Comparison of ENCODE assay signal across 12 cellular contexts in the genomic region with DNA sequence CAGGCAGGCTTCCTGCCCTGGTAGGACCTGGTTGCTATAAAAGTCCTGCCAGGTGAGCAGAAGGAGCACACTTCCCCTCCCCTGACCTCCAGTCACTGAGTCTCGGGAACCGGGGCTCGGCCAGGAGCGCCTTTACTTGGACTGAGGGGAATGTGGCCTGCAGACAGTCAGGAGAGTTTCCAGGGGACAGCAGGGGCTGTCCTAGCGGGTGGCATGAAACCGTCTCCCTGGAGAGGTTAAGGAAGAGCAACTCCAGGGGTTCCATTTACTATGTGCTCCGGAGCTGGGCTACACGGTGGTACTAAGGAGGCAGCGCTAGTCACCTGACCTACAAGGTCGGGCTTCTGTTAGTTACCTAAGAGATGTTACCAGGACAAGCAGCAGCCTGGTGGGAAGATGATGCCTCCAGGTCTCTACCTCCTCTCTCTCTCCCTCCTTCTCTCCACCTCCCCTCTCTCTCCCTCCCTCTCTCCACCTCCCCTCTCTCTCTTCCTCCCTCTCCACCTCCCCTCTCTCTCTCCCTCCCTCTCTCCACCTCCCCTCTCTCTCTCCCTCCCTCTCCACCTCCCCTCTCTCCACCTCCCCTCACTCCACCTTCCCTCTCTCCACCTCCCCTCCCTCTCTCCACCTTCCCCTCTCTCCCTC. TPM values are rescaled to one million over a fixed set of nuclear protein-coding genes. Genes with fewer than 3 reads are reported as not detected.
DNase-seq lines count a peak whose midpoint lies in the region; ATAC-seq, FAIRE-seq and TF ChIP-seq lines count a peak whose summit lies in the region.
"Had no signal": no experiment of that assay in that cellular context is flagged by ENCODE, and none has a peak within 500 bp of the region (broad histone marks: within the 10 kb centered on the region; RNA-seq: fewer than 3 reads in every experiment).

No MANE protein-coding gene starts in this region.

- H3K4me3 Mint-ChIP-seq in T-helper 2 cell treated with Interferon-gamma antibody and Interleukin-4, amounts not matched to agents 5 μg/mL and 100 μg/mL, for 36 hours: no peak overlapping the region

- CTCF ChIA-PET in K562 (lab: Yijun Ruan, JAX; ENCODE audit: low intra/inter-chr PET ratio): no interaction called here

- H3K18ac ChIP-seq in trophoblast cell (ENCODE audit: low read length): no peak overlapping the region

- no peaks in the 10 kb centered on the region for H3K9me1 ChIP-seq in K562 (ENCODE audit: control insufficient read depth, insufficient read depth, low read length)

- no peak overlapping the region for H3K14ac ChIP-seq in trophoblast cell (ENCODE audit: low read length)

- peaks cover 28% of the 10 kb centered on the region; the same call in 1 of the 3 replicates for H3K36me3 ChIP-seq in K562 (ENCODE audit: control insufficient read depth, insufficient read depth, low read length)
- peaks cover 31 to 36% of the 10 kb centered on the region in 2 experiments for H3K36me3 ChIP-seq in trophoblast cell (ENCODE audit: control insufficient read depth in 1 of 2, insufficient read depth in 2 of 2, low read length in 2 of 2)

- no peak overlapping the region for H3K23ac ChIP-seq in trophoblast cell (ENCODE audit: low read length)

- peaks cover 8% of the 10 kb centered on the region for H3K79me1 ChIP-seq in trophoblast cell (ENCODE audit: low read length)

- peaks cover 4% of the 10 kb centered on the region for H3K36me3 Mint-ChIP-seq in T-helper 2 cell treated with Interferon-gamma antibody and Interleukin-4, amounts not matched to agents 5 μg/mL and 100 μg/mL, for 36 hours (ENCODE audit: low read depth)

- in situ Hi-C loops in K562 (cut with MboI): no loop called here

- WGBS in K562 (ENCODE audit: insufficient coverage, low coverage, missing lambda C conversion rate): 57% methylated on average over 8 of the region's 10 CpGs
- WGBS in trophoblast cell (ENCODE audit: extremely low coverage, insufficient coverage, insufficient read length): no CpG with 5 or more reads among the region's 10 CpGs

- no peak overlapping the region for H2BK120ac ChIP-seq in trophoblast cell (ENCODE audit: insufficient read depth, low read length, poor library complexity)

- H2BK5ac ChIP-seq in trophoblast cell (ENCODE audit: low read depth, low read length, poor library complexity): no peak overlapping the region

- TF ChIP-seq RAD21 in K562 (CRISPR knock-in tag; conservative IDR thresholded peaks at IDR 0.05 in 1 of 2, IDR thresholded peaks at IDR 0.05 in 1 of 2): no peak

- BruUV-seq in K562 (replicated peaks; lab: Mats Ljungman, UMichigan): no TSS peak

- H3K4me1 ChIP-seq in K562 (replicated peaks in 1 of 2; ENCODE audit: control insufficient read depth in 2 of 2, insufficient read depth in 2 of 2, low read length in 2 of 2): peaks cover 4 to 12% of the 10 kb centered on the region in 2 experiments; a peak in 3 of 5 replicates
- H3K4me1 ChIP-seq in trophoblast cell (ENCODE audit: control insufficient read depth in 1 of 2, insufficient read depth in 2 of 2, low read length in 2 of 2): peaks cover 4 to 6% of the 10 kb centered on the region in 2 experiments

- no peaks in the 10 kb centered on the region for H3K9me3 Mint-ChIP-seq in T-helper 2 cell treated with Interferon-gamma antibody and Interleukin-4, amounts not matched to agents 5 μg/mL and 100 μg/mL, for 36 hours

- DNase-seq in NCI-H1092 treated with DMSO at 0.1 percent for 48 hours (lab: John Stamatoyannopoulos, UW) (peak; percentile 3), NCI-H1092 (lab: John Stamatoyannopoulos, UW) (no peak), NCI-H2227 (lab: John Stamatoyannopoulos, UW; ENCODE audit: unreplicated experiment) (peak; percentile 86), K562 (ENCODE audit: extremely low read depth in 1 of 4, low spot score in 3 of 4) (peak in 1 of 4 experiments; percentile 48), trophoblast cell (no peak)
- no peak for DNase-seq in activated CD8-positive, alpha-beta memory T cell treated with anti-CD3 and anti-CD28 coated beads, Interleukin-2, amount 50 U/mL, for 48 hours
- DNase-seq in T-helper 2 cell treated with Interferon-gamma antibody and Interleukin-4, amounts not matched to agents 5 μg/mL and 100 μg/mL, for 36 hours (ENCODE audit: low spot score): no peak
- DNase-seq: activated CD4-positive, alpha-beta T cell treated with anti-CD3 and anti-CD28 coated beads, Interleukin-2, amount 50 U/mL, for 1 hour; H7; stimulated activated CD4-positive, alpha-beta T cell treated with anti-CD3 and anti-CD28 coated beads, Interleukin-4, amount 100 ng/mL, for 24 hours; upper lobe of right lung had no signal

- no peak overlapping the region for H3K4me2 ChIP-seq in K562 (ENCODE audit: insufficient read depth, low read length)
- no peak overlapping the region for H3K4me2 ChIP-seq in trophoblast cell (ENCODE audit: low read length)

- peaks cover 13% of the 10 kb centered on the region for H3K4me1 Mint-ChIP-seq in T-helper 2 cell treated with Interferon-gamma antibody and Interleukin-4, amounts not matched to agents 5 μg/mL and 100 μg/mL, for 36 hours (ENCODE audit: low read depth)

- H3K4me3 ChIP-seq in K562 (no peak overlapping the region), trophoblast cell (ENCODE audit: low read depth, low read length) (peak overlapping the region; percentile 0)
- H3K4me3 ChIP-seq: upper lobe of right lung had no signal

- peaks cover 9% of the 10 kb centered on the region for H3K79me2 ChIP-seq in K562 (ENCODE audit: control insufficient read depth, insufficient read depth, low read length)
- peaks cover 8% of the 10 kb centered on the region for H3K79me2 ChIP-seq in trophoblast cell (ENCODE audit: control insufficient read depth, insufficient read depth, low read length, poor library complexity)

- H3K9me3 ChIP-seq in K562 (replicated peaks; ENCODE audit: control insufficient read depth, insufficient read depth, low read depth, low read length): no peaks in the 10 kb centered on the region
- peaks cover 3% of the 10 kb centered on the region for H3K9me3 ChIP-seq in trophoblast cell (ENCODE audit: insufficient read depth, low read depth, low read length)
- H3K9me3 ChIP-seq: upper lobe of right lung had no signal

- POLR2A ChIA-PET in K562 (lab: Yijun Ruan, JAX): interaction anchor here (1.5 kb wide), 1 partner anchor 18 kb away, joined by 5 read pairs; the partner anchor contains the start of genes PRPF31 and TFPT

- no peaks in the 10 kb centered on the region for H3K27me3 ChIP-seq in K562 (ENCODE audit: control insufficient read depth in 2 of 2, insufficient read depth in 2 of 2, low read length in 2 of 2)
- H3K27me3 ChIP-seq in trophoblast cell (ENCODE audit: insufficient read depth, low read length): no peaks in the 10 kb centered on the region
- H3K27me3 ChIP-seq: upper lobe of right lung had no signal

- TF ChIP-seq POLR2A in K562 (conservative IDR thresholded peaks at IDR 0.05): no peak

- H3K27ac Mint-ChIP-seq in T-helper 2 cell treated with Interferon-gamma antibody and Interleukin-4, amounts not matched to agents 5 μg/mL and 100 μg/mL, for 36 hours: no peak overlapping the region

- no peak for FAIRE-seq in K562 (lab: Jason Lieb, UNC)

- ATAC-seq in K562: no peak
- ATAC-seq in GM21717 (IDR thresholded peaks at IDR 0.05; ENCODE audit: unreplicated experiment): no peak
- ATAC-seq: upper lobe of right lung had no signal

- no peak overlapping the region for H4K8ac ChIP-seq in trophoblast cell (ENCODE audit: low read depth, low read length)

- no peak overlapping the region for H4K12ac ChIP-seq in trophoblast cell (ENCODE audit: low read depth, low read length)

- intact Hi-C loops in K562 (cut with micrococcal nuclease): no loop called here

- H4K20me1 ChIP-seq in K562 (replicated peaks; ENCODE audit: control insufficient read depth, insufficient read depth, low read length): no peaks in the 10 kb centered on the region

- H3K4ac ChIP-seq in trophoblast cell (ENCODE audit: low read depth, low read length): no peak overlapping the region

- H3K9ac ChIP-seq in K562 (ENCODE audit: insufficient read depth in 1 of 2, low read depth in 2 of 2, low read length in 2 of 2): no peak overlapping the region; a peak in 1 of 4 replicates
- no peak overlapping the region for H3K9ac ChIP-seq in trophoblast cell (ENCODE audit: low read length)

- no peaks in the 10 kb centered on the region for H3K27me3 Mint-ChIP-seq in T-helper 2 cell treated with Interferon-gamma antibody and Interleukin-4, amounts not matched to agents 5 μg/mL and 100 μg/mL, for 36 hours (ENCODE audit: low read depth)

- H3K27ac ChIP-seq in K562 (ENCODE audit: extremely low read depth, low read depth, low read length) (no peak overlapping the region), trophoblast cell (ENCODE audit: low read depth, low read length) (no peak overlapping the region)
- H3K27ac ChIP-seq: upper lobe of right lung had no signal

- H2AFZ ChIP-seq in K562 (ENCODE audit: low read depth, low read length) (no peak overlapping the region), trophoblast cell (ENCODE audit: insufficient read depth, low read length, poor library complexity) (no peak overlapping the region)

- no peak for TF ChIP-seq CTCF in K562 (IDR thresholded peaks at IDR 0.05 in 2 of 3, conservative IDR thresholded peaks at IDR 0.05 in 1 of 3; ENCODE audit: insufficient read depth in 2 of 3, low read depth in 1 of 3, low read length in 3 of 3)

- H2AK5ac ChIP-seq in trophoblast cell (ENCODE audit: low read length): no peak overlapping the region

- TF ChIP-seq EP300 in K562 (IDR thresholded peaks at IDR 0.05; ENCODE audit: low read length): no peak

- H4K91ac ChIP-seq in trophoblast cell (ENCODE audit: low read depth, low read length): no peak overlapping the region

- no peak overlapping the region for H2BK12ac ChIP-seq in trophoblast cell (ENCODE audit: low read length)

RNA-seq across cellular contexts. Expression of gene CNOT3, which starts 4.1 kb away (rescaled TPM):
- 79.4 and 81.7 TPM in 2 replicates for total RNA-seq in K562 (2011; cell fraction: chromatin; rRNA removed; ENCODE audit: low replicate concordance)
- total RNA-seq in K562 (2011; cell fraction: nucleolus; rRNA removed): 23.0 and 23.3 TPM in 2 replicates
- 36.7 and 42.3 TPM in 2 replicates for total RNA-seq in K562 (2011; cell fraction: nucleoplasm; rRNA removed)
- total RNA-seq in K562 (2014; rRNA removed) (16.3 and 17.5 TPM in 2 replicates), K562 (2014; rRNA removed; fragmentation: Illumina TruSeq; extraction: Trizol) (9.9 and 10.7 TPM in 2 replicates), K562 (2015; rRNA removed; fragmentation: Illumina TruSeq; extraction: Trizol) (9.4 and 10.7 TPM in 2 replicates), K562 (2021) (51.4 and 60.4 TPM in 2 replicates)
- polyA plus RNA-seq in K562 (2011; rRNA removed) (5.6 and 8.7 TPM in 2 replicates), K562 (2014; fragmentation: Illumina TruSeq; extraction: Trizol) (56.5 and 63.4 TPM in 2 replicates), K562 (2014; fragmentation: Nextera tagmentation; extraction: Ambion mirVana) (under 1 TPM; 0.27 to 0.46 TPM), K562 (2014; rRNA removed) (17.3 and 21.3 TPM in 2 replicates)
- 7.9 and 9.0 TPM in 2 replicates for polyA plus RNA-seq in K562 (2011; cell fraction: cytosol; rRNA removed)
- 18.6 and 27.5 TPM in 2 replicates for polyA plus RNA-seq in K562 (2011; cell fraction: nucleus; rRNA removed)
- 39.2 and 52.8 TPM in 2 replicates for polyA plus RNA-seq in K562 (2012)
- polyA minus RNA-seq in K562 (2011; rRNA and poly(A)+ RNA removed): 25.4 and 28.9 TPM in 2 replicates
- 33.3 and 34.9 TPM in 2 replicates for polyA minus RNA-seq in K562 (2011; cell fraction: cytosol; rRNA and poly(A)+ RNA removed)
- 6.5 and 9.7 TPM in 2 replicates for polyA minus RNA-seq in K562 (2011; cell fraction: nucleus; rRNA and poly(A)+ RNA removed)
- 86.9 and 87.2 TPM in 2 replicates for polyA plus RNA-seq in trophoblast cell (2013)

RNA-seq across cellular contexts. Expression of gene PRPF31, which starts 17.9 kb away (rescaled TPM):
- 64.2 and 115 TPM in 2 replicates for total RNA-seq in K562 (2011; cell fraction: chromatin; rRNA removed; ENCODE audit: low replicate concordance)
- total RNA-seq in K562 (2011; cell fraction: nucleolus; rRNA removed): 58.5 and 59.2 TPM in 2 replicates
- total RNA-seq in K562 (2011; cell fraction: nucleoplasm; rRNA removed): 49.8 and 52.4 TPM in 2 replicates
- total RNA-seq in K562 (2014; rRNA removed) (75.1 and 81.4 TPM in 2 replicates), K562 (2014; rRNA removed; fragmentation: Illumina TruSeq; extraction: Trizol) (46.8 and 52.5 TPM in 2 replicates), K562 (2015; rRNA removed; fragmentation: Illumina TruSeq; extraction: Trizol) (70.3 and 71.9 TPM in 2 replicates), K562 (2021) (90.3 and 92.2 TPM in 2 replicates)
- polyA plus RNA-seq in K562 (2011; rRNA removed) (43.4 and 50.4 TPM in 2 replicates), K562 (2014; fragmentation: Illumina TruSeq; extraction: Trizol) (84.5 and 109 TPM in 2 replicates), K562 (2014; fragmentation: Nextera tagmentation; extraction: Ambion mirVana) (10 to 100 TPM in 1 of 2 experiments, 1 to 10 TPM in 1; 5.8 to 12.9 TPM), K562 (2014; rRNA removed) (69.2 and 79.0 TPM in 2 replicates)
- 54.4 and 82.1 TPM in 2 replicates for polyA plus RNA-seq in K562 (2011; cell fraction: cytosol; rRNA removed)
- 129 and 159 TPM in 2 replicates for polyA plus RNA-seq in K562 (2011; cell fraction: nucleus; rRNA removed)
- 65.4 and 110 TPM in 2 replicates for polyA plus RNA-seq in K562 (2012)
- polyA minus RNA-seq in K562 (2011; rRNA and poly(A)+ RNA removed): 30.9 and 37.8 TPM in 2 replicates
- 21.2 and 29.2 TPM in 2 replicates for polyA minus RNA-seq in K562 (2011; cell fraction: cytosol; rRNA and poly(A)+ RNA removed)
- 24.5 and 24.8 TPM in 2 replicates for polyA minus RNA-seq in K562 (2011; cell fraction: nucleus; rRNA and poly(A)+ RNA removed)
- 62.2 and 62.3 TPM in 2 replicates for polyA plus RNA-seq in trophoblast cell (2013)

RNA-seq across cellular contexts. Expression of gene TFPT, which starts 18.0 kb away (rescaled TPM):
- 4.7 and 8.1 TPM in 2 replicates for total RNA-seq in K562 (2011; cell fraction: chromatin; rRNA removed; ENCODE audit: low replicate concordance)
- 3.7 and 4.8 TPM in 2 replicates for total RNA-seq in K562 (2011; cell fraction: nucleolus; rRNA removed)
- total RNA-seq in K562 (2011; cell fraction: nucleoplasm; rRNA removed): 5.4 and 5.5 TPM in 2 replicates
- total RNA-seq in K562 (2014; rRNA removed) (16.4 and 18.1 TPM in 2 replicates), K562 (2014; rRNA removed; fragmentation: Illumina TruSeq; extraction: Trizol) (3.7 and 5.5 TPM in 2 replicates), K562 (2015; rRNA removed; fragmentation: Illumina TruSeq; extraction: Trizol) (14.4 and 14.9 TPM in 2 replicates), K562 (2021) (12.3 and 15.0 TPM in 2 replicates)
- polyA plus RNA-seq in K562 (2011; rRNA removed) (4.9 and 5.8 TPM in 2 replicates), K562 (2014; fragmentation: Illumina TruSeq; extraction: Trizol) (9.2 and 13.3 TPM in 2 replicates), K562 (2014; fragmentation: Nextera tagmentation; extraction: Ambion mirVana) (1 to 10 TPM in 1 of 2 experiments, under 1 TPM in 1; 0.72 to 1.6 TPM), K562 (2014; rRNA removed) (15.9 and 16.2 TPM in 2 replicates)
- polyA plus RNA-seq in K562 (2011; cell fraction: cytosol; rRNA removed): 6.6 and 10.5 TPM in 2 replicates
- 3.6 and 5.1 TPM in 2 replicates for polyA plus RNA-seq in K562 (2011; cell fraction: nucleus; rRNA removed)
- 12.2 and 16.4 TPM in 2 replicates for polyA plus RNA-seq in K562 (2012)
- polyA minus RNA-seq in K562 (2011; rRNA and poly(A)+ RNA removed): 1.3 and 2.2 TPM in 2 replicates
- polyA minus RNA-seq in K562 (2011; cell fraction: cytosol; rRNA and poly(A)+ RNA removed): 6.0 TPM in 2 replicates
- 1.1 and 3.6 TPM in 2 replicates for polyA minus RNA-seq in K562 (2011; cell fraction: nucleus; rRNA and poly(A)+ RNA removed)
- polyA plus RNA-seq in trophoblast cell (2013): 13.4 and 14.2 TPM in 2 replicates

RNA-seq across cellular contexts. Expression of gene LENG1, which starts 26.1 kb away (rescaled TPM):
- 1.7 and 3.1 TPM in 2 replicates for total RNA-seq in K562 (2011; cell fraction: chromatin; rRNA removed; ENCODE audit: low replicate concordance)
- 2.6 and 3.3 TPM in 2 replicates for total RNA-seq in K562 (2011; cell fraction: nucleolus; rRNA removed)
- total RNA-seq in K562 (2011; cell fraction: nucleoplasm; rRNA removed): 1.4 and 2.3 TPM in 2 replicates
- total RNA-seq in K562 (2014; rRNA removed) (10.5 and 12.6 TPM in 2 replicates), K562 (2014; rRNA removed; fragmentation: Illumina TruSeq; extraction: Trizol) (2.3 and 2.6 TPM in 2 replicates), K562 (2015; rRNA removed; fragmentation: Illumina TruSeq; extraction: Trizol) (6.9 and 8.2 TPM in 2 replicates), K562 (2021) (4.7 and 5.5 TPM in 2 replicates)
- polyA plus RNA-seq in K562 (2011; rRNA removed) (1.5 and 1.7 TPM in 2 replicates), K562 (2014; fragmentation: Illumina TruSeq; extraction: Trizol) (6.2 and 6.7 TPM in 2 replicates), K562 (2014; fragmentation: Nextera tagmentation; extraction: Ambion mirVana) (under 1 TPM; 0.30 to 0.77 TPM), K562 (2014; rRNA removed) (6.7 and 9.1 TPM in 2 replicates)
- polyA plus RNA-seq in K562 (2011; cell fraction: cytosol; rRNA removed): 1.3 and 1.7 TPM in 2 replicates
- 0.90 and 1.2 TPM in 2 replicates for polyA plus RNA-seq in K562 (2011; cell fraction: nucleus; rRNA removed)
- 6.2 TPM in 2 replicates for polyA plus RNA-seq in K562 (2012)
- 0.74 and 0.78 TPM in 2 replicates for polyA minus RNA-seq in K562 (2011; rRNA and poly(A)+ RNA removed)
- polyA minus RNA-seq in K562 (2011; cell fraction: cytosol; rRNA and poly(A)+ RNA removed): 1.2 TPM in 1 of 2 replicates, not detected in the other
- 0.44 and 0.54 TPM in 2 replicates for polyA minus RNA-seq in K562 (2011; cell fraction: nucleus; rRNA and poly(A)+ RNA removed)
- 6.2 TPM in 2 replicates for polyA plus RNA-seq in trophoblast cell (2013)

RNA-seq across cellular contexts. Expression of gene NDUFA3, which starts 30.8 kb away (rescaled TPM):
- total RNA-seq in K562 (2011; cell fraction: chromatin; rRNA removed; ENCODE audit: low replicate concordance): 63.7 and 138 TPM in 2 replicates
- total RNA-seq in K562 (2011; cell fraction: nucleolus; rRNA removed): 73.3 and 80.0 TPM in 2 replicates
- 76.8 and 85.6 TPM in 2 replicates for total RNA-seq in K562 (2011; cell fraction: nucleoplasm; rRNA removed)
- total RNA-seq in K562 (2014; rRNA removed): 49.4 and 122 TPM in 2 replicates
- total RNA-seq in K562 (2014; rRNA removed; fragmentation: Illumina TruSeq; extraction: Trizol): 52.1 and 78.0 TPM in 2 replicates
- total RNA-seq in K562 (2015; rRNA removed; fragmentation: Illumina TruSeq; extraction: Trizol): 157 and 179 TPM in 2 replicates
- 138 and 148 TPM in 2 replicates for total RNA-seq in K562 (2021)
- 39.2 and 47.2 TPM in 2 replicates for polyA plus RNA-seq in K562 (2011; rRNA removed)
- 43.7 and 92.1 TPM in 2 replicates for polyA plus RNA-seq in K562 (2011; cell fraction: cytosol; rRNA removed)
- 43.3 and 93.6 TPM in 2 replicates for polyA plus RNA-seq in K562 (2011; cell fraction: nucleus; rRNA removed)
- polyA plus RNA-seq in K562 (2012): 211 and 383 TPM in 2 replicates
- polyA plus RNA-seq in K562 (2014; fragmentation: Illumina TruSeq; extraction: Trizol): 165 and 175 TPM in 2 replicates
- polyA plus RNA-seq in K562 (2014; fragmentation: Nextera tagmentation; extraction: Ambion mirVana): 100 to 1,000 TPM; 221 to 279 TPM
- polyA plus RNA-seq in K562 (2014; rRNA removed): 77.9 and 95.9 TPM in 2 replicates
- 14.2 and 45.2 TPM in 2 replicates for polyA minus RNA-seq in K562 (2011; rRNA and poly(A)+ RNA removed)
- polyA minus RNA-seq in K562 (2011; cell fraction: cytosol; rRNA and poly(A)+ RNA removed): 145 and 167 TPM in 2 replicates
- 18.0 and 25.4 TPM in 2 replicates for polyA minus RNA-seq in K562 (2011; cell fraction: nucleus; rRNA and poly(A)+ RNA removed)
- 576 and 590 TPM in 2 replicates for polyA plus RNA-seq in trophoblast cell (2013)

Comparison
In these comparisons a context has a peak if more than half of its experiments do, and no peak if none do; other contexts are left out.
1. DNase-seq: peak in NCI-H1092 treated with DMSO at 0.1 percent for 48 hours (single experiment) and NCI-H2227 (single experiment); none in NCI-H1092 (single experiment), trophoblast cell (0 of 2), activated CD8-positive, alpha-beta memory T cell treated with anti-CD3 and anti-CD28 coated beads, Interleukin-2, amount 50 U/mL, for 48 hours (single experiment) and T-helper 2 cell treated with Interferon-gamma antibody and Interleukin-4, amounts not matched to agents 5 μg/mL and 100 μg/mL, for 36 hours (single experiment).